19 cellular contexts compared by ENCODE assay signal in the genomic region with DNA sequence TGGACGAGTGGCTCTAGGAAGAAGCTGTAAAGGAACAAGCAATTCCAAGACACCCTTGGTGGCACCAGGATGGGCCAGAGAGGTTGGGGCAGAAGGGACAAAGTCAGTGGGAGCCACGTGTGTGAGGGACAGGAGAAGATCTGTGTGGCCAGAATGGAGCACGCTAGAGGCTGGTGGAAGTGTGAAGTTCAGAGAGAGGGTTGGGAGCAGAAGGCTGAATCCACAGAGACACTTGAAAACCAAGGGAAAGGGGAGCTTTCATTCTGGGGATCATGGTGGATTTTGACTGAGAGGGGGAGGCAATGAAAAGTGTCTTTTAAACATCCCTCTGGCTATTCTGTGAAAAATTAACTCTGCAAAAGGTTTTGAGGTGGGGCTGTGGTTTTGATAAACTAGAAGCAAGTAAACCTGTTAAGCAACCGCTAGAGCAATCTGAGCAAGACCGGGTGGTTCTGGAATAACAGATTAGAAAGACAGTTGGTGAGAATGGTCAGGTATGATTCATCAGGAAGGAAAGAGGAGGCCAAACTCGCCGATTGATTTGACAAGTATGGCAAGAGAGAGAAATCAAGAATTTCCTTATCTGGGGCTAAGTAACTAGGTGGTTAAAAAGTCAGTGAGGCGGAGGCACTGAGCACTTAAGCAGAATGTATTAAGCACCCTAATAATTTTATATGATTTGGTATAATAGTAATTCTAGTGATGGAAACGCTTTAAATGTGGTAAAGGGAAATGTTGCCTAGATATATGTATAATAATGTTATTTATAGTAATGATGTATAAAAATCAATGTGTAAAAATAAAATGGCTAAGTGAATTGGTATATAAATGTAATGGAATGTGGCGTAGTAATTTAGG.
A peak's percentile ranks its signal among the peaks of the same experiment; 100 is the strongest.
DNase-seq lines count a peak whose midpoint lies in the region; FAIRE-seq and TF ChIP-seq lines count a peak whose summit lies in the region.
"Had no signal": no experiment of that assay in that cellular context is flagged by ENCODE, and none has a peak within 500 bp of the region (broad histone marks: within the 10 kb centered on the region; RNA-seq: fewer than 3 reads in every experiment).

No MANE protein-coding gene starts in this region.

- FAIRE-seq in urothelium cell line (lab: Jason Lieb, UNC), result no peak

- no peak overlapping the region for H3K27ac ChIP-seq in RWPE1
- H3K27ac ChIP-seq: sigmoid colon, upper lobe of left lung had no signal

- no peak for TF ChIP-seq CTCF in RWPE1 (conservative IDR thresholded peaks at IDR 0.05; ENCODE audit: low read depth)
- no peak for TF ChIP-seq CTCF in fibroblast of villous mesenchyme (IDR thresholded peaks at IDR 0.05; ENCODE audit: insufficient read depth, low read depth, low read length)
- no peak for TF ChIP-seq CTCF in GM10266 (IDR thresholded peaks at IDR 0.05; ENCODE audit: control insufficient read depth, insufficient read depth, low read depth, missing control alignments)

- POLR2A ChIA-PET in RWPE1 (lab: Yijun Ruan, JAX; ENCODE audit: low non-redundant PET), result no interaction called here

- H3K4me3 ChIP-seq in fibroblast of villous mesenchyme (ENCODE audit: low read depth, low read length), result no peak overlapping the region
- H3K4me3 ChIP-seq: sigmoid colon, upper lobe of left lung had no signal

- DNase-seq in NK-92 treated with Interleukin-12 subunit alpha and Interleukin-12 subunit beta, amount 100 ng/mL, for 24 hours (lab: John Stamatoyannopoulos, UW), result peak; percentile 13
- DNase-seq in NK-92 (lab: John Stamatoyannopoulos, UW; ENCODE audit: unreplicated experiment) (no peak), RWPE1 (ENCODE audit: low spot score) (peak; percentile 27), fibroblast of villous mesenchyme (ENCODE audit: low read depth) (peak; percentile 2), urothelium cell line (ENCODE audit: low spot score) (peak; percentile 6), GM10266 (ENCODE audit: extremely low spot score) (no peak)
- no peak for DNase-seq in stimulated activated CD4-positive, alpha-beta T cell treated with anti-CD3 and anti-CD28 coated beads, Interleukin-12 subunit alpha, Interleukin-12 subunit beta, amount 100 ng/mL, for 4 hours
- no peak for DNase-seq in stimulated activated CD4-positive, alpha-beta T cell treated with anti-CD3 and anti-CD28 coated beads, Interleukin-1b, Interleukin-23, amount 100 ng/mL, for 48 hours
- DNase-seq: 8988T; activated CD4-positive, alpha-beta T cell treated with anti-CD3 and anti-CD28 coated beads, Interleukin-2, amount 50 U/mL, for 1 hour; activated T-cell treated with anti-CD3 and anti-CD28 coated beads, Interleukin-2, amount 50 U/mL, for 48 hours; CD4-positive, CD25-positive, alpha-beta regulatory T cell; GDM1; Karpas-422; NCI-H1930; SHP77 treated with DMSO at 0.1 percent for 48 hours; sigmoid colon; T1000; upper lobe of left lung had no signal

- CTCF ChIA-PET in RWPE1 (lab: Yijun Ruan, JAX), result interaction anchor here (0.5 to 0.6 kb wide), 2 partner anchors 106 to 125 kb away, joined by 4 read pairs; no protein-coding TSS in a partner anchor

Comparison
In these comparisons a context has a peak if more than half of its experiments do, and no peak if none do; other contexts are left out.
1. DNase-seq: peak in NK-92 treated with Interleukin-12 subunit alpha and Interleukin-12 subunit beta, amount 100 ng/mL, for 24 hours (single experiment), RWPE1 (single experiment), fibroblast of villous mesenchyme (single experiment) and urothelium cell line (single experiment); none in NK-92 (single experiment), stimulated activated CD4-positive, alpha-beta T cell treated with anti-CD3 and anti-CD28 coated beads, Interleukin-12 subunit alpha, Interleukin-12 subunit beta, amount 100 ng/mL, for 4 hours (single experiment), stimulated activated CD4-positive, alpha-beta T cell treated with anti-CD3 and anti-CD28 coated beads, Interleukin-1b, Interleukin-23, amount 100 ng/mL, for 48 hours (single experiment) and GM10266 (single experiment).